Comparison of ENCODE assay signal across 33 cellular contexts in genomic region chr17:50531428-50532025, GRCh38. TPM values are rescaled to one million over a fixed set of nuclear protein-coding genes. Genes with fewer than 3 reads are reported as not detected.
DNase-seq lines count a peak whose midpoint lies in the region; ATAC-seq, FAIRE-seq and TF ChIP-seq lines count a peak whose summit lies in the region.
"Had no signal": no experiment of that assay in that cellular context is flagged by ENCODE, and none has a peak within 500 bp of the region (broad histone marks: within the 10 kb centered on the region; RNA-seq: fewer than 3 reads in every experiment).

No MANE protein-coding gene starts in this region.

- peak overlapping the region; percentile 55 for H3K4me3 Mint-ChIP-seq in type B pancreatic cell
- H3K4me3 Mint-ChIP-seq: activated T-helper 17 cell treated with anti-CD3 and anti-CD28 coated beads, Interleukin-2, amount 50 U/mL, for 72 hours; neural crest cell had no signal

- no peaks in the 10 kb centered on the region for H3K36me3 ChIP-seq in HepG2 (replicated peaks in 1 of 2; ENCODE audit: control insufficient read depth in 1 of 2, insufficient read depth in 2 of 2, low read length in 2 of 2)
- no peaks in the 10 kb centered on the region for H3K36me3 ChIP-seq in right lobe of liver
- H3K36me3 ChIP-seq in PC-9 (ENCODE audit: low read depth), result no peaks in the 10 kb centered on the region
- H3K36me3 ChIP-seq in mesenchymal stem cell (ENCODE audit: control insufficient read depth in 1 of 2, insufficient read depth in 2 of 2, low read depth in 1 of 2, low read length in 2 of 2), result no peaks in the 10 kb centered on the region
- H3K36me3 ChIP-seq: BLaER1, lower lobe of right lung, MG63, upper lobe of right lung had no signal

- no peak overlapping the region for H2AFZ ChIP-seq in HepG2 (ENCODE audit: low read length)
- no peak overlapping the region for H2AFZ ChIP-seq in PC-9
- H2AFZ ChIP-seq in mesenchymal stem cell (ENCODE audit: low read depth, low read length), result no peak overlapping the region

- no peaks in the 10 kb centered on the region for H3K9me2 ChIP-seq in PC-9 (ENCODE audit: insufficient read depth)

- H3K4me3 ChIP-seq in HepG2 (replicated peaks in 1 of 3; ENCODE audit: insufficient read depth in 1 of 3, low read depth in 2 of 3, low read length in 3 of 3), result no peak overlapping the region
- H3K4me3 ChIP-seq in right lobe of liver, result no peak overlapping the region
- no peak overlapping the region for H3K4me3 ChIP-seq in PC-9
- H3K4me3 ChIP-seq in mesenchymal stem cell (ENCODE audit: insufficient read depth in 1 of 2, low read depth in 1 of 2, low read length in 2 of 2), result no peak overlapping the region
- H3K4me3 ChIP-seq: BLaER1, lower lobe of right lung, MG63, upper lobe of right lung had no signal

- WGBS in HepG2 (ENCODE audit: low lambda C conversion rate), result 5% methylated on average over 6 of the region's 6 CpGs
- WGBS in right lobe of liver (ENCODE audit: insufficient coverage, low coverage, low lambda C conversion rate, missing lambda C conversion rate), result 36% methylated on average over 3 of the region's 6 CpGs
- WGBS in mesenchymal stem cell, result 75% methylated on average over 6 of the region's 6 CpGs

- BruUV-seq in HepG2 (replicated peaks; lab: Mats Ljungman, UMichigan), result no TSS peak
- no TSS peak for BruUV-seq in PC-9 (replicated peaks; lab: Mats Ljungman, UMichigan)

- FAIRE-seq in HepG2 (lab: Jason Lieb, UNC), result no peak
- FAIRE-seq in GM12892 (lab: Jason Lieb, UNC), result no peak
- FAIRE-seq: colon, D721Med, GM12891, H54 had no signal

- DNase-seq in HepG2 (ENCODE audit: low spot score) (no peak), right lobe of liver (no peak), PC-9 (no peak), mesenchymal stem cell (no peak), type B pancreatic cell (ENCODE audit: extremely low spot score, unreplicated experiment) (no peak), GM12892 (ENCODE audit: insufficient read length) (no peak), D341Med (ENCODE audit: low spot score) (no peak)
- DNase-seq: activated CD4-positive, alpha-beta T cell treated with anti-CD3 and anti-CD28 coated beads, Interleukin-2, amount 50 U/mL, for 48 hours; effector CD4-positive, alpha-beta T cell; glutamatergic neuron; KG1; lower lobe of right lung; MG63; NCI-H1436; NCI-H2081 treated with DMSO at 0.1 percent for 48 hours; NCI-H524; stimulated activated CD4-positive, alpha-beta T cell treated with anti-CD3 and anti-CD28 coated beads, Interleukin-2, amount 100 ng/mL, for 48 hours; T-helper 1 cell; upper lobe of right lung had no signal

- ATAC-seq in HepG2, result no peak
- ATAC-seq in right lobe of liver, result no peak
- ATAC-seq in GM21515 (IDR thresholded peaks at IDR 0.05; ENCODE audit: unreplicated experiment), result no peak
- ATAC-seq: activated CD4-positive, CD25-positive, alpha-beta regulatory T cell treated with anti-CD3 and anti-CD28 coated beads, Interleukin-2, amount 50 U/mL, for 24 hours; activated naive CD4-positive, alpha-beta T cell treated with anti-CD3 and anti-CD28 coated beads, Interleukin-2, amount 50 U/mL, for 72 hours; activated T-helper 17 cell treated with anti-CD3 and anti-CD28 coated beads, Interleukin-2, amount 50 U/mL, for 72 hours; lower lobe of right lung had no signal

- H2BK15ac ChIP-seq in mesenchymal stem cell (ENCODE audit: low read depth, poor library complexity, severe bottlenecking), result peak overlapping the region; percentile 64

- peaks cover 55% of the 10 kb centered on the region for H3K4me1 ChIP-seq in HepG2 (ENCODE audit: insufficient read depth, low read length)
- H3K4me1 ChIP-seq in right lobe of liver, result peaks cover 0 to 7% (median 0%) of the 10 kb centered on the region in 4 donors
- H3K4me1 ChIP-seq in PC-9 (replicated peaks; ENCODE audit: insufficient read depth), result peaks cover 42% of the 10 kb centered on the region
- H3K4me1 ChIP-seq in mesenchymal stem cell (ENCODE audit: control insufficient read depth, insufficient read depth, low read depth, low read length), result peaks cover 36% of the 10 kb centered on the region

- no peak overlapping the region for H2AK5ac ChIP-seq in mesenchymal stem cell (ENCODE audit: low read length, severe bottlenecking)

- no peaks in the 10 kb centered on the region for H3K9me3 ChIP-seq in HepG2 (ENCODE audit: low read length)
- H3K9me3 ChIP-seq in right lobe of liver, result no peaks in the 10 kb centered on the region
- H3K9me3 ChIP-seq in PC-9 (ENCODE audit: insufficient read depth, low read depth), result no peaks in the 10 kb centered on the region
- no peaks in the 10 kb centered on the region for H3K9me3 ChIP-seq in mesenchymal stem cell (ENCODE audit: control insufficient read depth, low read length)
- H3K9me3 ChIP-seq: BLaER1, lower lobe of right lung, MG63, upper lobe of right lung had no signal

- no peak for TF ChIP-seq RAD21 in HepG2 (CRISPR knock-in tag; IDR thresholded peaks at IDR 0.05)

- no peaks in the 10 kb centered on the region for H3K36me3 Mint-ChIP-seq in type B pancreatic cell
- H3K36me3 Mint-ChIP-seq: activated naive CD4-positive, alpha-beta T cell treated with anti-CD3 and anti-CD28 coated beads, Interleukin-2, amount 50 U/mL, for 72 hours had no signal

- H4K8ac ChIP-seq in mesenchymal stem cell (ENCODE audit: low read length), result no peak overlapping the region

- no peak overlapping the region for H3K14ac ChIP-seq in mesenchymal stem cell (ENCODE audit: low read length in 2 of 2)

- H4K20me1 ChIP-seq in HepG2 (ENCODE audit: insufficient read depth, low read length) (no peaks in the 10 kb centered on the region), PC-9 (ENCODE audit: insufficient read depth) (no peaks in the 10 kb centered on the region; the same call in 1 of the 2 replicates)

- POLR2A ChIA-PET in HepG2 (lab: Yijun Ruan, JAX), result interaction anchor here (0.7 to 3.8 kb wide), 7 partner anchors 8 to 95 kb away, joined by 3 to 40 read pairs (median 3); no protein-coding TSS in a partner anchor
- POLR2A ChIA-PET in PC-9 (lab: Charles Lee; ENCODE audit: unreplicated experiment), result no interaction called here

- peaks cover 16% of the 10 kb centered on the region for H3K27me3 Mint-ChIP-seq in type B pancreatic cell

- H3K27me3 ChIP-seq in HepG2 (ENCODE audit: control insufficient read depth in 1 of 2, insufficient read depth in 2 of 2, low read length in 2 of 2) (peaks cover 5 to 43% of the 10 kb centered on the region in 2 experiments; a peak in 4 of 5 replicates), right lobe of liver (peaks cover 0 to 6% of the 10 kb centered on the region in 2 donors), PC-9 (ENCODE audit: insufficient read depth, low read depth) (no peaks in the 10 kb centered on the region), mesenchymal stem cell (ENCODE audit: control insufficient read depth in 1 of 2, insufficient read depth in 1 of 2, low read length in 2 of 2) (peaks cover 36 to 80% of the 10 kb centered on the region in 2 experiments)

- intact Hi-C loops in HepG2 (cut with micrococcal nuclease; ENCODE audit: unreplicated experiment), result no loop called here
- intact Hi-C loops in right lobe of liver (cut with DNase I), result no loop called here
- intact Hi-C loops in PC-9 (cut with micrococcal nuclease; ENCODE audit: unreplicated experiment), result loop anchor here (2.0 kb wide), 1 partner anchor 21 kb away; no protein-coding TSS in a partner anchor

- H2BK5ac ChIP-seq in mesenchymal stem cell (ENCODE audit: low read depth, low read length, poor library complexity, severe bottlenecking), result no peak overlapping the region

- H3K18ac ChIP-seq in mesenchymal stem cell (ENCODE audit: low read depth in 1 of 2, low read length in 2 of 2), result no peak overlapping the region

- in situ Hi-C loops in HepG2 (cut with HindIII; ENCODE audit: extremely low pct_ligation_motif_present, low pct_unique_long_range_greater_than_20kb), result no loop called here

- peaks cover 21% of the 10 kb centered on the region for H3F3A ChIP-seq in PC-9 (ENCODE audit: insufficient read depth, low read depth)

- H3K27ac ChIP-seq in HepG2 (ENCODE audit: extremely low read length, insufficient read depth, low read length), result no peak overlapping the region
- H3K27ac ChIP-seq in right lobe of liver, result no peak overlapping the region
- H3K27ac ChIP-seq in PC-9, result no peak overlapping the region
- no peak overlapping the region for H3K27ac ChIP-seq in mesenchymal stem cell (ENCODE audit: low read length, poor library complexity, severe bottlenecking)
- H3K27ac ChIP-seq: BLaER1, epithelial cell of prostate, lower lobe of right lung, upper lobe of right lung had no signal

- H3K4me1 Mint-ChIP-seq in type B pancreatic cell (ENCODE audit: unreplicated experiment), result peaks cover 28% of the 10 kb centered on the region

- no peaks in the 10 kb centered on the region for H3K79me1 ChIP-seq in mesenchymal stem cell (replicated peaks; ENCODE audit: low read length, poor library complexity, severe bottlenecking)

- no peak overlapping the region for H3K4ac ChIP-seq in mesenchymal stem cell (ENCODE audit: low read depth in 1 of 2, low read length in 2 of 2)

- no peak overlapping the region for H3K23ac ChIP-seq in mesenchymal stem cell (ENCODE audit: low read length in 2 of 2)

- no peak overlapping the region for H3K4me2 ChIP-seq in HepG2 (ENCODE audit: low read depth, low read length)
- H3K4me2 ChIP-seq in PC-9, result peak overlapping the region; percentile 80
- no peak overlapping the region for H3K4me2 ChIP-seq in mesenchymal stem cell (ENCODE audit: low read length, poor library complexity, severe bottlenecking)

- TF ChIP-seq CTCF in HepG2 (CRISPR knock-in tag; IDR thresholded peaks at IDR 0.05) (no peak), right lobe of liver (IDR thresholded peaks at IDR 0.05) (no peak), PC-9 (conservative IDR thresholded peaks at IDR 0.05) (no peak), type B pancreatic cell (conservative IDR thresholded peaks at IDR 0.05) (no peak)

- H4K91ac ChIP-seq in mesenchymal stem cell (ENCODE audit: low read length), result no peak overlapping the region

- H3K27ac Mint-ChIP-seq in type B pancreatic cell, result peak overlapping the region; percentile 52
- H3K27ac Mint-ChIP-seq: activated naive CD4-positive, alpha-beta T cell treated with anti-CD3 and anti-CD28 coated beads, Interleukin-2, amount 50 U/mL, for 72 hours; activated T-helper 17 cell treated with anti-CD3 and anti-CD28 coated beads, Interleukin-2, amount 50 U/mL, for 72 hours had no signal

- no peak overlapping the region for H2BK12ac ChIP-seq in mesenchymal stem cell (ENCODE audit: low read length in 2 of 2)

- no peak for TF ChIP-seq POLR2A in HepG2 (IDR thresholded peaks at IDR 0.05; ENCODE audit: insufficient read depth in 1 of 2, low read depth in 2 of 2, low read length in 2 of 2)
- TF ChIP-seq POLR2A in right lobe of liver (IDR thresholded peaks at IDR 0.05), result no peak
- TF ChIP-seq POLR2A in GM12892 (IDR thresholded peaks at IDR 0.05; ENCODE audit: low read depth, low read length), result no peak

- H3K9ac ChIP-seq in HepG2 (ENCODE audit: insufficient read depth, low read depth, low read length) (no peak overlapping the region), mesenchymal stem cell (ENCODE audit: low read length) (no peak overlapping the region)
- H3K9ac ChIP-seq: BLaER1 had no signal

- CTCF ChIA-PET in HepG2 (lab: Yijun Ruan, JAX; ENCODE audit: low intra/inter-chr PET ratio, low total read pairs) (interaction anchor here (0.6 kb wide), 1 partner anchor 736 kb away, joined by 3 read pairs; no protein-coding TSS in a partner anchor), PC-9 (lab: Charles Lee) (no interaction called here)

- H3K79me2 ChIP-seq in HepG2 (ENCODE audit: insufficient read depth, low read length) (no peaks in the 10 kb centered on the region), PC-9 (ENCODE audit: low read depth) (peaks cover 35% of the 10 kb centered on the region)

- no peak overlapping the region for H2BK120ac ChIP-seq in mesenchymal stem cell (ENCODE audit: low read depth, low read length)

- H3K9me3 Mint-ChIP-seq in type B pancreatic cell, result no peaks in the 10 kb centered on the region
- H3K9me3 Mint-ChIP-seq: activated naive CD4-positive, alpha-beta T cell treated with anti-CD3 and anti-CD28 coated beads, Interleukin-2, amount 50 U/mL, for 72 hours; activated T-helper 17 cell treated with anti-CD3 and anti-CD28 coated beads, Interleukin-2, amount 50 U/mL, for 72 hours; neural crest cell had no signal

- TF ChIP-seq EP300 in HepG2 (IDR thresholded peaks at IDR 0.05; ENCODE audit: low read depth in 2 of 2, low read length in 2 of 2) (no peak), HepG2 (CRISPR knock-in tag; IDR thresholded peaks at IDR 0.05; ENCODE audit: borderline replicate concordance) (no peak)

RNA-seq across cellular contexts. Expression of gene EPN3, which starts 1.0 kb away (rescaled TPM):
- total RNA-seq in HepG2 (2016; rRNA removed; fragmentation: Illumina TruSeq; extraction: Trizol) (0.41 and 0.95 TPM in 2 replicates), right lobe of liver (under 1 TPM in 2 of 6 experiments, not detected in 4; 0.06 to 0.27 TPM), PC-9 (2021) (15.6 and 22.8 TPM in 2 replicates), type B pancreatic cell (ENCODE audit: low replicate concordance) (41.7 and 72.1 TPM in 2 replicates)
- total RNA-seq in HepG2 (2016; cell fraction: cytosol; rRNA removed; fragmentation: Illumina TruSeq; extraction: Trizol; ENCODE audit: low read depth), result 0.88 and 1.1 TPM in 2 replicates
- 0.54 and 0.71 TPM in 2 replicates for total RNA-seq in HepG2 (2016; cell fraction: insoluble cytoplasmic fraction; rRNA removed; fragmentation: Illumina TruSeq; extraction: Trizol)
- 0.90 and 1.3 TPM in 2 replicates for total RNA-seq in HepG2 (2016; cell fraction: membrane; rRNA removed; fragmentation: Illumina TruSeq; extraction: Trizol)
- 1.1 and 1.6 TPM in 2 replicates for total RNA-seq in HepG2 (2016; cell fraction: nucleus; rRNA removed; fragmentation: Illumina TruSeq; extraction: Trizol)
- 0.05 and 0.11 TPM in 2 replicates for polyA plus RNA-seq in HepG2 (2011; rRNA removed)
- polyA plus RNA-seq in HepG2 (2011; cell fraction: cytosol; rRNA removed), result 0.04 and 0.09 TPM in 2 replicates
- polyA plus RNA-seq in HepG2 (2011; cell fraction: nucleus; rRNA removed), result 0.23 and 0.35 TPM in 2 replicates
- polyA plus RNA-seq in HepG2 (2012), result 0.09 and 0.15 TPM in 2 replicates
- 0.40 and 0.55 TPM in 2 replicates for polyA plus RNA-seq in HepG2 (2016; cell fraction: cytosol; fragmentation: Illumina TruSeq; extraction: Trizol; ENCODE audit: low read depth)
- 1.2 and 1.4 TPM in 2 replicates for polyA plus RNA-seq in HepG2 (2016; cell fraction: insoluble cytoplasmic fraction; fragmentation: Illumina TruSeq; extraction: Trizol; ENCODE audit: low read depth)
- polyA plus RNA-seq in HepG2 (2016; cell fraction: membrane; fragmentation: Illumina TruSeq; extraction: Trizol; ENCODE audit: low read depth), result 0.73 and 0.91 TPM in 2 replicates
- polyA plus RNA-seq in HepG2 (2016; cell fraction: nucleus; fragmentation: Illumina TruSeq; extraction: Trizol; ENCODE audit: insufficient read depth, low read depth), result 1.2 and 1.7 TPM in 2 replicates
- polyA minus RNA-seq in HepG2 (2011; rRNA and poly(A)+ RNA removed; ENCODE audit: low replicate concordance), result 0.35 and 1.4 TPM in 2 replicates
- polyA minus RNA-seq in HepG2 (2011; cell fraction: cytosol; rRNA and poly(A)+ RNA removed), result 0.20 and 0.53 TPM in 2 replicates
- 1.1 and 3.2 TPM in 2 replicates for polyA minus RNA-seq in HepG2 (2011; cell fraction: nucleus; rRNA and poly(A)+ RNA removed)
- 0.01 TPM for polyA plus RNA-seq in mesenchymal stem cell (2013, experiment 1 of 2)
- polyA plus RNA-seq in mesenchymal stem cell (2013, experiment 2 of 2), result not detected
- polyA plus RNA-seq in GM12892 (2012; ENCODE audit: missing spikeins), result not detected
- total RNA-seq: activated naive CD4-positive, alpha-beta T cell treated with anti-CD3 and anti-CD28 coated beads, Interleukin-2, amount 50 U/mL, for 72 hours; activated T-helper 17 cell treated with anti-CD3 and anti-CD28 coated beads, Interleukin-2, amount 50 U/mL, for 72 hours; neural crest cell; posterior vena cava had no signal

RNA-seq across cellular contexts. Expression of gene SPATA20, which starts 15.4 kb away (rescaled TPM):
- total RNA-seq in HepG2 (2016; rRNA removed; fragmentation: Illumina TruSeq; extraction: Trizol), result 35.7 and 64.8 TPM in 2 replicates
- total RNA-seq in HepG2 (2016; cell fraction: cytosol; rRNA removed; fragmentation: Illumina TruSeq; extraction: Trizol; ENCODE audit: low read depth), result 38.7 and 45.5 TPM in 2 replicates
- total RNA-seq in HepG2 (2016; cell fraction: insoluble cytoplasmic fraction; rRNA removed; fragmentation: Illumina TruSeq; extraction: Trizol), result 31.6 and 65.5 TPM in 2 replicates
- 64.2 and 68.5 TPM in 2 replicates for total RNA-seq in HepG2 (2016; cell fraction: membrane; rRNA removed; fragmentation: Illumina TruSeq; extraction: Trizol)
- 65.8 and 68.8 TPM in 2 replicates for total RNA-seq in HepG2 (2016; cell fraction: nucleus; rRNA removed; fragmentation: Illumina TruSeq; extraction: Trizol)
- polyA plus RNA-seq in HepG2 (2011; rRNA removed), result 36.1 and 38.1 TPM in 2 replicates
- polyA plus RNA-seq in HepG2 (2011; cell fraction: cytosol; rRNA removed), result 16.3 and 29.3 TPM in 2 replicates
- polyA plus RNA-seq in HepG2 (2011; cell fraction: nucleus; rRNA removed), result 301 and 348 TPM in 2 replicates
- polyA plus RNA-seq in HepG2 (2012), result 22.4 and 25.0 TPM in 2 replicates
- polyA plus RNA-seq in HepG2 (2016; cell fraction: cytosol; fragmentation: Illumina TruSeq; extraction: Trizol; ENCODE audit: low read depth), result 38.7 and 44.0 TPM in 2 replicates
- polyA plus RNA-seq in HepG2 (2016; cell fraction: insoluble cytoplasmic fraction; fragmentation: Illumina TruSeq; extraction: Trizol; ENCODE audit: low read depth), result 36.7 and 39.9 TPM in 2 replicates
- polyA plus RNA-seq in HepG2 (2016; cell fraction: membrane; fragmentation: Illumina TruSeq; extraction: Trizol; ENCODE audit: low read depth), result 62.1 and 66.1 TPM in 2 replicates
- 150 and 152 TPM in 2 replicates for polyA plus RNA-seq in HepG2 (2016; cell fraction: nucleus; fragmentation: Illumina TruSeq; extraction: Trizol; ENCODE audit: insufficient read depth, low read depth)
- polyA minus RNA-seq in HepG2 (2011; rRNA and poly(A)+ RNA removed; ENCODE audit: low replicate concordance), result 11.3 and 57.4 TPM in 2 replicates
- 12.1 and 17.9 TPM in 2 replicates for polyA minus RNA-seq in HepG2 (2011; cell fraction: cytosol; rRNA and poly(A)+ RNA removed)
- 52.6 and 68.2 TPM in 2 replicates for polyA minus RNA-seq in HepG2 (2011; cell fraction: nucleus; rRNA and poly(A)+ RNA removed)
- 100 to 1,000 TPM in 1 of 6 experiments, 10 to 100 TPM in 5; 29.6 to 203 (median 34.2) TPM for total RNA-seq in right lobe of liver
- 41.5 and 60.5 TPM in 2 replicates for total RNA-seq in PC-9 (2021)
- 36.6 TPM for polyA plus RNA-seq in mesenchymal stem cell (2013, experiment 1 of 2)
- polyA plus RNA-seq in mesenchymal stem cell (2013, experiment 2 of 2), result 37.2 TPM
- total RNA-seq in type B pancreatic cell (ENCODE audit: low replicate concordance), result 40.3 and 51.3 TPM in 2 replicates
- 18.4 TPM for polyA plus RNA-seq in GM12892 (2012; ENCODE audit: missing spikeins)

RNA-seq across cellular contexts. Expression of gene MYCBPAP, which starts 23.3 kb away (rescaled TPM):
- total RNA-seq in HepG2 (2016; rRNA removed; fragmentation: Illumina TruSeq; extraction: Trizol) (0.24 and 0.36 TPM in 2 replicates), right lobe of liver (under 1 TPM in 1 of 6 experiments, not detected in 5; 0.51 TPM), PC-9 (2021) (4.9 and 11.6 TPM in 2 replicates), type B pancreatic cell (ENCODE audit: low replicate concordance) (0.88 and 4.1 TPM in 2 replicates)
- total RNA-seq in HepG2 (2016; cell fraction: cytosol; rRNA removed; fragmentation: Illumina TruSeq; extraction: Trizol; ENCODE audit: low read depth), result not detected in 2 replicates
- 0.09 and 0.32 TPM in 2 replicates for total RNA-seq in HepG2 (2016; cell fraction: insoluble cytoplasmic fraction; rRNA removed; fragmentation: Illumina TruSeq; extraction: Trizol)
- 0.41 TPM in 1 of 2 replicates, not detected in the other for total RNA-seq in HepG2 (2016; cell fraction: membrane; rRNA removed; fragmentation: Illumina TruSeq; extraction: Trizol)
- total RNA-seq in HepG2 (2016; cell fraction: nucleus; rRNA removed; fragmentation: Illumina TruSeq; extraction: Trizol), result 0.47 and 1.0 TPM in 2 replicates
- 0.18 and 0.22 TPM in 2 replicates for polyA plus RNA-seq in HepG2 (2011; rRNA removed)
- 0.12 and 0.13 TPM in 2 replicates for polyA plus RNA-seq in HepG2 (2011; cell fraction: cytosol; rRNA removed)
- 0.69 and 1.0 TPM in 2 replicates for polyA plus RNA-seq in HepG2 (2011; cell fraction: nucleus; rRNA removed)
- 0.48 and 0.56 TPM in 2 replicates for polyA plus RNA-seq in HepG2 (2012)
- not detected in 2 replicates for polyA plus RNA-seq in HepG2 (2016; cell fraction: cytosol; fragmentation: Illumina TruSeq; extraction: Trizol; ENCODE audit: low read depth)
- polyA plus RNA-seq in HepG2 (2016; cell fraction: insoluble cytoplasmic fraction; fragmentation: Illumina TruSeq; extraction: Trizol; ENCODE audit: low read depth), result 0.36 and 0.41 TPM in 2 replicates
- polyA plus RNA-seq in HepG2 (2016; cell fraction: membrane; fragmentation: Illumina TruSeq; extraction: Trizol; ENCODE audit: low read depth), result 0.07 TPM in 1 of 2 replicates, not detected in the other
- polyA plus RNA-seq in HepG2 (2016; cell fraction: nucleus; fragmentation: Illumina TruSeq; extraction: Trizol; ENCODE audit: insufficient read depth, low read depth), result 0.93 and 1.1 TPM in 2 replicates
- 0.33 TPM in 1 of 2 replicates, not detected in the other for polyA minus RNA-seq in HepG2 (2011; rRNA and poly(A)+ RNA removed; ENCODE audit: low replicate concordance)
- polyA minus RNA-seq in HepG2 (2011; cell fraction: cytosol; rRNA and poly(A)+ RNA removed), result not detected in 2 replicates
- 0.52 and 0.75 TPM in 2 replicates for polyA minus RNA-seq in HepG2 (2011; cell fraction: nucleus; rRNA and poly(A)+ RNA removed)
- 0.23 TPM for polyA plus RNA-seq in mesenchymal stem cell (2013, experiment 1 of 2)
- polyA plus RNA-seq in mesenchymal stem cell (2013, experiment 2 of 2), result 0.03 TPM
- 0.74 TPM for polyA plus RNA-seq in GM12892 (2012; ENCODE audit: missing spikeins)
- total RNA-seq: HT-29 had no signal

RNA-seq across cellular contexts. Expression of gene CACNA1G, which starts 29.0 kb away (rescaled TPM):
- total RNA-seq in HepG2 (2016; rRNA removed; fragmentation: Illumina TruSeq; extraction: Trizol) (0.02 TPM in 1 of 2 replicates, not detected in the other), right lobe of liver (not detected), PC-9 (2021) (0.28 and 0.46 TPM in 2 replicates), type B pancreatic cell (ENCODE audit: low replicate concordance) (1.9 and 27.8 TPM in 2 replicates)
- not detected in 2 replicates for total RNA-seq in HepG2 (2016; cell fraction: cytosol; rRNA removed; fragmentation: Illumina TruSeq; extraction: Trizol; ENCODE audit: low read depth)
- not detected in 2 replicates for total RNA-seq in HepG2 (2016; cell fraction: insoluble cytoplasmic fraction; rRNA removed; fragmentation: Illumina TruSeq; extraction: Trizol)
- not detected in 2 replicates for total RNA-seq in HepG2 (2016; cell fraction: membrane; rRNA removed; fragmentation: Illumina TruSeq; extraction: Trizol)
- total RNA-seq in HepG2 (2016; cell fraction: nucleus; rRNA removed; fragmentation: Illumina TruSeq; extraction: Trizol), result not detected in 2 replicates
- 0.01 TPM in 1 of 2 replicates, not detected in the other for polyA plus RNA-seq in HepG2 (2011; rRNA removed)
- 0.01 TPM in 1 of 2 replicates, not detected in the other for polyA plus RNA-seq in HepG2 (2011; cell fraction: cytosol; rRNA removed)
- 0.02 and 0.08 TPM in 2 replicates for polyA plus RNA-seq in HepG2 (2011; cell fraction: nucleus; rRNA removed)
- not detected in 2 replicates for polyA plus RNA-seq in HepG2 (2012)
- not detected in 2 replicates for polyA plus RNA-seq in HepG2 (2016; cell fraction: cytosol; fragmentation: Illumina TruSeq; extraction: Trizol; ENCODE audit: low read depth)
- not detected in 2 replicates for polyA plus RNA-seq in HepG2 (2016; cell fraction: insoluble cytoplasmic fraction; fragmentation: Illumina TruSeq; extraction: Trizol; ENCODE audit: low read depth)
- polyA plus RNA-seq in HepG2 (2016; cell fraction: membrane; fragmentation: Illumina TruSeq; extraction: Trizol; ENCODE audit: low read depth), result not detected in 2 replicates
- not detected in 2 replicates for polyA plus RNA-seq in HepG2 (2016; cell fraction: nucleus; fragmentation: Illumina TruSeq; extraction: Trizol; ENCODE audit: insufficient read depth, low read depth)
- polyA minus RNA-seq in HepG2 (2011; rRNA and poly(A)+ RNA removed; ENCODE audit: low replicate concordance), result not detected in 2 replicates
- not detected in 2 replicates for polyA minus RNA-seq in HepG2 (2011; cell fraction: cytosol; rRNA and poly(A)+ RNA removed)
- polyA minus RNA-seq in HepG2 (2011; cell fraction: nucleus; rRNA and poly(A)+ RNA removed), result not detected in 2 replicates
- polyA plus RNA-seq in mesenchymal stem cell (2013, experiment 1 of 2), result 0.01 TPM
- 0.01 TPM for polyA plus RNA-seq in mesenchymal stem cell (2013, experiment 2 of 2)
- polyA plus RNA-seq in GM12892 (2012; ENCODE audit: missing spikeins), result 0.15 TPM
- total RNA-seq: kidney epithelial cell, upper lobe of right lung had no signal

RNA-seq across cellular contexts. Expression of gene RSAD1, which starts 52.9 kb away (rescaled TPM):
- total RNA-seq in HepG2 (2016; rRNA removed; fragmentation: Illumina TruSeq; extraction: Trizol) (16.0 and 22.7 TPM in 2 replicates), right lobe of liver (10 to 100 TPM; 17.9 to 26.6 (median 23.4) TPM), PC-9 (2021) (14.8 and 15.1 TPM in 2 replicates), type B pancreatic cell (ENCODE audit: low replicate concordance) (26.6 and 40.7 TPM in 2 replicates)
- 7.3 and 10.0 TPM in 2 replicates for total RNA-seq in HepG2 (2016; cell fraction: cytosol; rRNA removed; fragmentation: Illumina TruSeq; extraction: Trizol; ENCODE audit: low read depth)
- 16.9 and 22.5 TPM in 2 replicates for total RNA-seq in HepG2 (2016; cell fraction: insoluble cytoplasmic fraction; rRNA removed; fragmentation: Illumina TruSeq; extraction: Trizol)
- 13.4 and 14.3 TPM in 2 replicates for total RNA-seq in HepG2 (2016; cell fraction: membrane; rRNA removed; fragmentation: Illumina TruSeq; extraction: Trizol)
- total RNA-seq in HepG2 (2016; cell fraction: nucleus; rRNA removed; fragmentation: Illumina TruSeq; extraction: Trizol), result 30.4 and 33.5 TPM in 2 replicates
- polyA plus RNA-seq in HepG2 (2011; rRNA removed), result 27.7 and 36.1 TPM in 2 replicates
- polyA plus RNA-seq in HepG2 (2011; cell fraction: cytosol; rRNA removed), result 18.4 and 20.0 TPM in 2 replicates
- polyA plus RNA-seq in HepG2 (2011; cell fraction: nucleus; rRNA removed), result 105 and 113 TPM in 2 replicates
- polyA plus RNA-seq in HepG2 (2012), result 23.6 and 33.3 TPM in 2 replicates
- polyA plus RNA-seq in HepG2 (2016; cell fraction: cytosol; fragmentation: Illumina TruSeq; extraction: Trizol; ENCODE audit: low read depth), result 5.4 and 6.8 TPM in 2 replicates
- polyA plus RNA-seq in HepG2 (2016; cell fraction: insoluble cytoplasmic fraction; fragmentation: Illumina TruSeq; extraction: Trizol; ENCODE audit: low read depth), result 26.1 and 30.3 TPM in 2 replicates
- 12.5 and 12.8 TPM in 2 replicates for polyA plus RNA-seq in HepG2 (2016; cell fraction: membrane; fragmentation: Illumina TruSeq; extraction: Trizol; ENCODE audit: low read depth)
- polyA plus RNA-seq in HepG2 (2016; cell fraction: nucleus; fragmentation: Illumina TruSeq; extraction: Trizol; ENCODE audit: insufficient read depth, low read depth), result 76.0 and 77.9 TPM in 2 replicates
- 18.5 and 34.3 TPM in 2 replicates for polyA minus RNA-seq in HepG2 (2011; rRNA and poly(A)+ RNA removed; ENCODE audit: low replicate concordance)
- polyA minus RNA-seq in HepG2 (2011; cell fraction: cytosol; rRNA and poly(A)+ RNA removed), result 8.6 and 9.4 TPM in 2 replicates
- 53.4 and 55.7 TPM in 2 replicates for polyA minus RNA-seq in HepG2 (2011; cell fraction: nucleus; rRNA and poly(A)+ RNA removed)
- 9.6 TPM for polyA plus RNA-seq in mesenchymal stem cell (2013, experiment 1 of 2)
- 9.3 TPM for polyA plus RNA-seq in mesenchymal stem cell (2013, experiment 2 of 2)
- polyA plus RNA-seq in GM12892 (2012; ENCODE audit: missing spikeins), result 14.7 TPM
